In the genomic region with DNA sequence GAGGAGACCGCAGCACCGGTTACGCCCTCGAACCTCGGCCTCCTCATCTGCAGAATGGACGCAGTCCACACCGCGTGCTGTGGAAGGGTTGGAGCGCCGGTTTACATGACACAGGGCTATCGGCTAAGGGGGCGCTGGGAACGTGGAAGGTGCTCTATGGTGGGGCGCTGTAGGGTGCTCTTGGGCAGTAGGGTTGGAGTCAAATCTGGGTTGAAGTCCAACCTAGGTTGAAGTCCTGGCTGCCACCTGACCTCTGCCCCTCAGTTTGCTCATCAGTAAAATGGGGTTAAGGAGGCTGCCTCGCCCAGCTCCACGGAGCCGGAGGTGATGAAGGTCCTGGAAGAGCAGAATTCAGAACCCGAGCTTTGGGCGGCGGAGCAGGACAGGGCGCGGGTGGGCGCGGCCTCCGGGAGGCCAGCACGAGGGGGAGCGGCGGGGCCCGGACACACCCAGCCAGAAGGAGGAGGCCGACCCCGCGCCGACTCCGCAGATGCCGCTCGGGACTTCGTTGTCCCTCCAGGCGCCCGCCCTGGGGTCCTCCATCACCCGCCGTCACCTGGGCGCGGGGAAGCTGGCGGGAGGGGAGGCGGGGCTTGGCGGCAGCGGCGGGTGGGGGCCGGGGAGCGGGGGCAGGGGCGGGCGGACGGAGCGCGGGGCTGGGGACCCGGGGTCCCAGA, we compare ENCODE assay signal across 9 cellular contexts. TPM values are rescaled to one million over a fixed set of nuclear protein-coding genes. Genes with fewer than 3 reads are reported as not detected.
DNase-seq lines count a peak whose midpoint lies in the region; ATAC-seq, FAIRE-seq and TF ChIP-seq lines count a peak whose summit lies in the region.
"Had no signal": no experiment of that assay in that cellular context is flagged by ENCODE, and none has a peak within 500 bp of the region (broad histone marks: within the 10 kb centered on the region; RNA-seq: fewer than 3 reads in every experiment).

No MANE protein-coding gene starts in this region.

- no peak for TF ChIP-seq RAD21 in A549 (conservative IDR thresholded peaks at IDR 0.05 in 1 of 2, IDR thresholded peaks at IDR 0.05 in 1 of 2)
- no peak for TF ChIP-seq RAD21 in GM12878 (IDR thresholded peaks at IDR 0.05; ENCODE audit: insufficient read depth, low read depth, low read length)

- POLR2A ChIA-PET in A549 (lab: Yijun Ruan, JAX) (interaction anchor here (0.8 kb wide), 1 partner anchor 13 kb away, joined by 3 read pairs; no protein-coding TSS in a partner anchor), GM12878 (lab: Charles Lee) (no interaction called here)

- H3K9me3 ChIP-seq in A549 (no peaks in the 10 kb centered on the region), GM12878 (replicated peaks; ENCODE audit: control insufficient read depth, insufficient read depth, low read length) (no peaks in the 10 kb centered on the region), mesodermal cell (ENCODE audit: control insufficient read depth, low read length) (no peaks in the 10 kb centered on the region)

- H3K9ac ChIP-seq in GM12878 (ENCODE audit: control insufficient read depth, insufficient read depth, low read length): no peak overlapping the region

- H3K27me3 ChIP-seq in GM23338 (ENCODE audit: insufficient read depth): no peaks in the 10 kb centered on the region
- peaks cover 0 to 7% of the 10 kb centered on the region in 2 experiments; a peak in 3 of 4 replicates for H3K27me3 ChIP-seq in GM12878 (replicated peaks in 1 of 2; ENCODE audit: control insufficient read depth in 2 of 2, insufficient read depth in 2 of 2, low read length in 1 of 2)

- TF ChIP-seq POLR2A in A549 (IDR thresholded peaks at IDR 0.05; ENCODE audit: low read length) (no peak), GM12878 (IDR thresholded peaks at IDR 0.05; ENCODE audit: low read depth, low read length) (no peak)

- peak overlapping the region; percentile 90; the same call in 1 of the 2 replicates for H2AFZ ChIP-seq in GM23338
- H2AFZ ChIP-seq in GM12878 (ENCODE audit: control insufficient read depth, low read depth, low read length): no peak overlapping the region

- peak; percentile 2 to 46; a peak in 4 of 6 replicates for ATAC-seq in A549
- peak; percentile 25 for ATAC-seq in GM23338
- no peak for ATAC-seq in GM12878
- no peak for ATAC-seq in GM18870 (IDR thresholded peaks at IDR 0.05; ENCODE audit: unreplicated experiment)
- ATAC-seq in HG02623 (IDR thresholded peaks at IDR 0.05; ENCODE audit: unreplicated experiment): no peak

- RAD21 ChIA-PET in GM12878 (lab: Charles Lee; ENCODE audit: unreplicated experiment): no interaction called here

- peaks cover 11% of the 10 kb centered on the region; the same call in 2 of the 3 replicates for H3K36me3 Mint-ChIP-seq in GM23338 (ENCODE audit: low read depth)

- peaks cover 19% of the 10 kb centered on the region for H3K27me3 Mint-ChIP-seq in GM23338 (ENCODE audit: insufficient read depth, low read depth, poor library complexity)

- in situ Hi-C loops in GM12878 (cut with MboI): no loop called here

- H3K4me3 ChIP-seq in A549 (peak overlapping the region; percentile 68), GM23338 (peak overlapping the region; percentile 63), GM12878 (no peak overlapping the region), mesodermal cell (ENCODE audit: extremely low read depth, insufficient read depth, low read length, poor library complexity, severe bottlenecking) (peak overlapping the region; percentile 27)

- 0 out of 2 replicates have a peak, but pooled peaks cover 5% of the 10 kb centered on the region for H3F3A ChIP-seq in GM23338 (replicated peaks; ENCODE audit: low read depth)

- peaks cover 6% of the 10 kb centered on the region; the same call in 1 of the 3 replicates for H3K4me1 ChIP-seq in A549
- peaks cover 11% of the 10 kb centered on the region; the same call in 1 of the 2 replicates for H3K4me1 ChIP-seq in GM23338 (ENCODE audit: insufficient read depth)
- no peaks in the 10 kb centered on the region for H3K4me1 ChIP-seq in GM12878 (ENCODE audit: control insufficient read depth, insufficient read depth, low read length)
- peaks cover 2% of the 10 kb centered on the region for H3K4me1 ChIP-seq in mesodermal cell (ENCODE audit: control insufficient read depth, insufficient read depth, low read length, poor library complexity, severe bottlenecking)

- H4K20me1 ChIP-seq in GM23338 (replicated peaks; ENCODE audit: insufficient read depth): peaks cover 10% of the 10 kb centered on the region
- H4K20me1 ChIP-seq in GM12878 (ENCODE audit: control insufficient read depth, insufficient read depth): no peaks in the 10 kb centered on the region; the same call in 1 of the 2 replicates

- BruUV-seq in GM12878 (replicated peaks; lab: Mats Ljungman, UMichigan): no TSS peak

- DNase-seq in A549 (ENCODE audit: low read depth in 1 of 2, low spot score in 1 of 2): peak; percentile 40 to 55
- DNase-seq in GM23338 (ENCODE audit: low spot score): peak; percentile 72
- no peak for DNase-seq in GM12878 (ENCODE audit: low read depth, low spot score)
- no peak for DNase-seq in CD1c-positive myeloid dendritic cell (ENCODE audit: extremely low spot score)
- DNase-seq in dedifferentiated amniotic fluid mesenchymal stem cell (ENCODE audit: extremely low spot score): no peak

- peak overlapping the region; percentile 88 for H3K4me2 ChIP-seq in A549
- peak overlapping the region; percentile 76 for H3K4me2 ChIP-seq in GM23338
- H3K4me2 ChIP-seq in GM12878 (ENCODE audit: control insufficient read depth, insufficient read depth): peak overlapping the region; percentile 48; the same call in 1 of the 2 replicates

- peak overlapping the region; percentile 69 for H3K4me3 Mint-ChIP-seq in GM23338

- peaks cover 15% of the 10 kb centered on the region for H3K4me1 Mint-ChIP-seq in GM23338

- 34% methylated on average over 46 of the region's 56 CpGs for WGBS in A549 (ENCODE audit: missing lambda C conversion rate)
- 58% methylated on average over 20 of the region's 56 CpGs for WGBS in GM12878 (ENCODE audit: insufficient coverage, insufficient replicate concordance, low lambda C conversion rate, missing lambda C conversion rate)
- WGBS in mesodermal cell (ENCODE audit: insufficient coverage in 2 of 2), 2 experiments: 28 to 45% methylated on average over 27 to 38 of the region's 56 CpGs

- peaks cover 4% of the 10 kb centered on the region; the same call in 1 of the 2 replicates for H3K36me3 ChIP-seq in GM23338 (ENCODE audit: insufficient read depth)
- no peaks in the 10 kb centered on the region for H3K36me3 ChIP-seq in GM12878 (ENCODE audit: control insufficient read depth in 2 of 2, insufficient read depth in 2 of 2, low read length in 1 of 2)
- H3K36me3 ChIP-seq in mesodermal cell (ENCODE audit: control insufficient read depth, insufficient read depth, low read length): peaks cover 3% of the 10 kb centered on the region

- intact Hi-C loops in GM12878 (cut with micrococcal nuclease; ENCODE audit: unreplicated experiment): no loop called here

- H3K27ac Mint-ChIP-seq in GM23338: no peak overlapping the region

- TF ChIP-seq EP300 in A549 (IDR thresholded peaks at IDR 0.05) (no peak), GM12878 (IDR thresholded peaks at IDR 0.05; ENCODE audit: borderline replicate concordance in 1 of 2, control insufficient read depth in 1 of 2, low read depth in 2 of 2, low read length in 2 of 2) (no peak)

- SMC1A ChIA-PET in GM12878 (lab: Charles Lee; ENCODE audit: uncharacterized antibody, unreplicated experiment): no interaction called here

- H3K27ac ChIP-seq in A549 (peak overlapping the region; percentile 76 to 93; a peak in 5 of 6 replicates), GM23338 (ENCODE audit: low read depth) (no peak overlapping the region), GM12878 (ENCODE audit: control insufficient read depth, insufficient read depth) (no peak overlapping the region), mesodermal cell (ENCODE audit: low read depth, low read length, severe bottlenecking) (no peak overlapping the region)

- no peaks in the 10 kb centered on the region for H3K9me2 ChIP-seq in GM23338 (ENCODE audit: insufficient read depth)

- H3K9me3 Mint-ChIP-seq in GM23338: peaks cover 5% of the 10 kb centered on the region; the same call in 2 of the 3 replicates

- CTCF ChIA-PET in A549 (lab: Yijun Ruan, JAX): interaction anchor here (0.6 to 6.2 kb wide), 11 partner anchors 9 to 335 kb away, joined by 3 to 77 read pairs (median 4); a partner anchor contains a TSS
- CTCF ChIA-PET in GM12878 (lab: Yijun Ruan, JAX): no interaction called here

- no peak for FAIRE-seq in A549 (lab: Jason Lieb, UNC)
- FAIRE-seq in GM12878 (lab: Jason Lieb, UNC): no peak
- FAIRE-seq: RCC 7860 had no signal

- TF ChIP-seq CTCF in A549 (IDR thresholded peaks at IDR 0.05) (no peak), GM23338 (conservative IDR thresholded peaks at IDR 0.05; ENCODE audit: low read depth in 2 of 2) (no peak), GM12878 (IDR thresholded peaks at IDR 0.05 in 2 of 3, conservative IDR thresholded peaks at IDR 0.05 in 1 of 3; ENCODE audit: control insufficient read depth in 2 of 3, extremely low read depth in 1 of 3, insufficient read depth in 1 of 3, low read depth in 3 of 3, low read length in 3 of 3) (no peak)

- H3K79me2 ChIP-seq in GM23338 (replicated peaks; ENCODE audit: insufficient read depth) (peaks cover 12% of the 10 kb centered on the region; the same call in 1 of the 2 replicates), GM12878 (ENCODE audit: control insufficient read depth, insufficient read depth, low read length) (no peaks in the 10 kb centered on the region)

RNA-seq across cellular contexts. Expression of a gene that starts 0.6 kb away (rescaled TPM):
- polyA plus RNA-seq in A549 (2011; rRNA removed): 5.1 and 6.6 TPM in 2 replicates
- polyA plus RNA-seq in A549 (2012; cell fraction: cytosol; rRNA removed): 5.6 and 8.6 TPM in 2 replicates
- 11.2 and 11.9 TPM in 2 replicates for polyA plus RNA-seq in A549 (2012; cell fraction: nucleus; rRNA removed)
- polyA plus RNA-seq in A549 (2017; fragmentation: RNase III; extraction: RNeasy Plus Mini Kit Qiagen cat#74134 plus additional on column Dnase treatment): 4.5 to 5.9 TPM (median 5.6 TPM) in 3 replicates
- polyA minus RNA-seq in A549 (2011; rRNA and poly(A)+ RNA removed): 10.2 and 10.4 TPM in 2 replicates
- 20.8 and 23.8 TPM in 2 replicates for total RNA-seq in GM23338 (2014; rRNA removed; shearing (Covaris generic))
- 3.8 and 4.1 TPM in 2 replicates for polyA plus RNA-seq in GM23338 (2016; fragmentation: Nextera tagmentation; extraction: Ambion mirVana)
- 1.7 and 2.4 TPM in 2 replicates for total RNA-seq in GM12878 (2013; cell fraction: nucleolus; rRNA removed)
- total RNA-seq in GM12878 (2014; rRNA removed): 0.23 and 0.38 TPM in 2 replicates
- 0.18 and 0.23 TPM in 2 replicates for total RNA-seq in GM12878 (2014; rRNA removed; fragmentation: Illumina TruSeq; extraction: Trizol)
- total RNA-seq in GM12878 (2021): 0.85 and 1.4 TPM in 2 replicates
- 0.54 TPM for polyA plus RNA-seq in GM12878 (2011; ENCODE audit: low read depth)
- polyA plus RNA-seq in GM12878 (2011; rRNA removed): 0.19 and 0.71 TPM in 2 replicates
- polyA plus RNA-seq in GM12878 (2011; cell fraction: cytosol; rRNA removed): 0.50 and 0.58 TPM in 2 replicates
- polyA plus RNA-seq in GM12878 (2011; cell fraction: nucleus; rRNA removed): 0.84 and 4.9 TPM in 2 replicates
- polyA plus RNA-seq in GM12878 (2012): 0.72 and 0.80 TPM in 2 replicates
- 0.25 and 0.56 TPM in 2 replicates for polyA plus RNA-seq in GM12878 (2014; fragmentation: Illumina TruSeq; extraction: Trizol)
- under 1 TPM; 0.06 to 0.20 TPM for polyA plus RNA-seq in GM12878 (2014; fragmentation: Nextera tagmentation; extraction: Ambion mirVana)
- 0.43 and 0.50 TPM in 2 replicates for polyA plus RNA-seq in GM12878 (2014; rRNA removed)
- polyA plus RNA-seq in GM12878 (2016; fragmentation: Nextera tagmentation; extraction: Ambion mirVana): under 1 TPM; 0.38 to 0.50 TPM
- 0.26 and 0.37 TPM in 2 replicates for polyA minus RNA-seq in GM12878 (2011; rRNA and poly(A)+ RNA removed)
- not detected in 2 replicates for polyA minus RNA-seq in GM12878 (2011; cell fraction: cytosol; rRNA and poly(A)+ RNA removed)
- 0.12 and 0.57 TPM in 2 replicates for polyA minus RNA-seq in GM12878 (2011; cell fraction: nucleus; rRNA and poly(A)+ RNA removed)
- 8.2 TPM for polyA plus RNA-seq in mesodermal cell (2013, experiment 1 of 2)
- 6.8 TPM for polyA plus RNA-seq in mesodermal cell (2013, experiment 2 of 2)

Comparison
In these comparisons a context has a peak if more than half of its experiments do, and no peak if none do; other contexts are left out.
1. ATAC-seq: peak in A549 (2 of 2) and GM23338 (single experiment); none in GM12878 (single experiment), GM18870 (single experiment) and HG02623 (single experiment).
2. DNase-seq: peak in A549 (2 of 2) and GM23338 (single experiment); none in GM12878 (single experiment), CD1c-positive myeloid dendritic cell (single experiment) and dedifferentiated amniotic fluid mesenchymal stem cell (single experiment).
3. H3K27ac ChIP-seq: peak in A549 (2 of 2); none in GM23338 (single experiment), GM12878 (single experiment) and mesodermal cell (single experiment).
4. Peak in every context shown above with its lines, with median percentiles within 50 percentile points of each other: H3K4me2 ChIP-seq.